Comparison of ENCODE assay signal across 14 cellular contexts in the genomic region with DNA sequence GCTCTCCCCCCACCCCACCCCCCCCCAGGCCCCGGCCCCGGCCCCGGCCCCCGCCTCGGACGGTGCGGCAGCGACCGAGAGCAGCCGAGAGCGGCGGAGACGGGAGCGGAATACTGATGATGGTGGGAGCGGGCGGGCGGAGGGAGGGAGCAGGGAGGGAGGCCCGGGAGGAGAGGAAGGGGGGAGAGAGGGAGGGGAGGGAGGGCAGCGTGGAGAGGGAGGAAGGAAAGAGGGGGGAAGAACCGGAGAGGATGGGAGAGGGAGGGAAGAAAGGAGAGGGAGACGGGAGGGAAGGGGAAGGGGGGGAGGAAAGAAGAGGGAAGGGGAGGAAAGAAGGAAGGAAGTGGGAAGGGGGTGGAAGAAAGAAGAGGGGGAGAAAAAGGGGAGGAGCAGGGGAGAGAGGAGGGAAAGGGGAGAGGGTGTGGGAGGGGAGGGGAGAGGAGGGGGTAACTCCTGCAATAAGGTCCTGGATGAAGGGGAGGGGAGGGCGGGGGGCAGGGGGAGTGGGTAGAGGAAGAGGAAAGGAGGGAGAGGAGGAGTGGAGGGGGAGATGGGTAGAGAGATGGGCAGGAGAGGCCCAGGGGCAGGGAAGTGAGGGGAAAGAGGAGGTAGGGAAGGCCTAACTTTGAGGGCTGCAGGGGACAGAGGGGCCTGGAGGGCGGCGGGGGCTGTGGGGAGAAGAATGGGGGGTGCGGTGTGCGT. TPM values are rescaled to one million over a fixed set of nuclear protein-coding genes. Genes with fewer than 3 reads are reported as not detected.
DNase-seq lines count a peak whose midpoint lies in the region; ATAC-seq and TF ChIP-seq lines count a peak whose summit lies in the region.
"Had no signal": no experiment of that assay in that cellular context is flagged by ENCODE, and none has a peak within 500 bp of the region (broad histone marks: within the 10 kb centered on the region; RNA-seq: fewer than 3 reads in every experiment).

A gene with protein sequence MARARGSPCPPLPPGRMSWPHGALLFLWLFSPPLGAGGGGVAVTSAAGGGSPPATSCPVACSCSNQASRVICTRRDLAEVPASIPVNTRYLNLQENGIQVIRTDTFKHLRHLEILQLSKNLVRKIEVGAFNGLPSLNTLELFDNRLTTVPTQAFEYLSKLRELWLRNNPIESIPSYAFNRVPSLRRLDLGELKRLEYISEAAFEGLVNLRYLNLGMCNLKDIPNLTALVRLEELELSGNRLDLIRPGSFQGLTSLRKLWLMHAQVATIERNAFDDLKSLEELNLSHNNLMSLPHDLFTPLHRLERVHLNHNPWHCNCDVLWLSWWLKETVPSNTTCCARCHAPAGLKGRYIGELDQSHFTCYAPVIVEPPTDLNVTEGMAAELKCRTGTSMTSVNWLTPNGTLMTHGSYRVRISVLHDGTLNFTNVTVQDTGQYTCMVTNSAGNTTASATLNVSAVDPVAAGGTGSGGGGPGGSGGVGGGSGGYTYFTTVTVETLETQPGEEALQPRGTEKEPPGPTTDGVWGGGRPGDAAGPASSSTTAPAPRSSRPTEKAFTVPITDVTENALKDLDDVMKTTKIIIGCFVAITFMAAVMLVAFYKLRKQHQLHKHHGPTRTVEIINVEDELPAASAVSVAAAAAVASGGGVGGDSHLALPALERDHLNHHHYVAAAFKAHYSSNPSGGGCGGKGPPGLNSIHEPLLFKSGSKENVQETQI (minus strand): TSS at position 115 of the 702 bp plus-strand sequence. CDS start 19,597 bp downstream, outside the sequence.

- no peak for ATAC-seq in body of pancreas
- ATAC-seq: left lung, PC-3 had no signal

- WGBS in adrenal gland, 4 donors, result 10 to 18% (median 13%) methylated on average over 15 to 26 of the region's 26 CpGs
- 11 to 32% methylated on average over 4 to 18 of the region's 26 CpGs for WGBS in body of pancreas, 2 donors

- no peaks in the 10 kb centered on the region for H3K36me3 Mint-ChIP-seq in activated naive CD8-positive, alpha-beta T cell treated with anti-CD3 and anti-CD28 coated beads for 36 hours

- no peak within 1 kb of the TSS for H3K4me3 Mint-ChIP-seq in activated naive CD8-positive, alpha-beta T cell treated with anti-CD3 and anti-CD28 coated beads for 36 hours

- TF ChIP-seq CTCF in adrenal gland (IDR thresholded peaks at IDR 0.05) (no peak), body of pancreas (IDR thresholded peaks at IDR 0.05) (no peak)

- peaks cover 21% of the 10 kb centered on the region for H3K4me1 ChIP-seq in ES-I3 (ENCODE audit: insufficient read depth, low read length)
- H3K4me1 ChIP-seq in NT2/D1 (ENCODE audit: insufficient read depth, insufficient read length), result peaks cover 14% of the 10 kb centered on the region
- H3K4me1 ChIP-seq in adrenal gland (replicated peaks in 1 of 2), result no peaks in the 10 kb centered on the region
- H3K4me1 ChIP-seq in body of pancreas, result no peaks in the 10 kb centered on the region
- H3K4me1 ChIP-seq: HAP-1, left lung had no signal

- H3K27me3 Mint-ChIP-seq in activated naive CD8-positive, alpha-beta T cell treated with anti-CD3 and anti-CD28 coated beads for 36 hours, result peaks cover 63% of the 10 kb centered on the region

- H3K27ac Mint-ChIP-seq in activated naive CD8-positive, alpha-beta T cell treated with anti-CD3 and anti-CD28 coated beads for 36 hours, result no peak within 1 kb of the TSS

- DNase-seq in NT2/D1 (ENCODE audit: low read depth, low spot score), result no peak
- DNase-seq in head of caudate nucleus, result peak in 39 of 42 donors; percentile 40 to 90 (median 77)
- DNase-seq in posterior vena cava (ENCODE audit: low spot score), result no peak
- no peak for DNase-seq in NCI-H2029 treated with DMSO at 0.1 percent for 48 hours (lab: John Stamatoyannopoulos, UW)
- no peak for DNase-seq in adrenal gland
- DNase-seq in activated naive CD8-positive, alpha-beta T cell treated with anti-CD3 and anti-CD28 coated beads for 36 hours, result no peak
- no peak for DNase-seq in body of pancreas
- DNase-seq: activated gamma-delta T cell treated with Interleukin-2 at 50 U/mL for 16 hours, DMS 273 treated with DMSO at 0.1 percent for 48 hours, PC-3 had no signal

- H3K27me3 ChIP-seq in NT2/D1 (ENCODE audit: insufficient read depth, insufficient read length), result peaks cover 13% of the 10 kb centered on the region
- H3K27me3 ChIP-seq in adrenal gland, result peaks cover 16% of the 10 kb centered on the region
- peaks cover 0 to 16% of the 10 kb centered on the region in 2 donors for H3K27me3 ChIP-seq in body of pancreas

- H3K9me3 ChIP-seq in ES-I3 (ENCODE audit: control insufficient read depth, insufficient read depth, low read length) (no peaks in the 10 kb centered on the region), NT2/D1 (ENCODE audit: insufficient read depth, low read length) (no peaks in the 10 kb centered on the region), adrenal gland (replicated peaks in 1 of 3) (no peaks in the 10 kb centered on the region), body of pancreas (no peaks in the 10 kb centered on the region)
- H3K9me3 ChIP-seq: HAP-1, left lung had no signal

- H3K4me3 ChIP-seq in NT2/D1 (ENCODE audit: insufficient read length, low read depth) (peak within 1 kb of the TSS; percentile 11), adrenal gland (peak within 1 kb of the TSS in 1 of 4 donors; percentile 19), body of pancreas (no peak within 1 kb of the TSS)
- H3K4me3 ChIP-seq: HAP-1, left lung had no signal

- intact Hi-C loops in head of caudate nucleus (cut with DNase I), result no loop called here
- intact Hi-C loops in posterior vena cava (cut with DNase I), result no loop called here
- intact Hi-C loops in adrenal gland (cut with DNase I), result no loop called here
- intact Hi-C loops in body of pancreas (cut with DNase I), result no loop called here

- H3K9ac ChIP-seq in ES-I3 (ENCODE audit: low read depth, low read length), result peak within 1 kb of the TSS; percentile 24; the same call in 1 of the 2 replicates
- H3K9ac ChIP-seq in NT2/D1 (ENCODE audit: insufficient read length, low read depth), result no peak within 1 kb of the TSS

- H3K9me3 Mint-ChIP-seq in activated naive CD8-positive, alpha-beta T cell treated with anti-CD3 and anti-CD28 coated beads for 36 hours, result no peaks in the 10 kb centered on the region

- no peaks in the 10 kb centered on the region for H3K36me3 ChIP-seq in ES-I3 (ENCODE audit: insufficient read depth, low read length)
- H3K36me3 ChIP-seq in NT2/D1 (ENCODE audit: insufficient read depth, insufficient read length, low read length), result peaks cover 4% of the 10 kb centered on the region
- H3K36me3 ChIP-seq in adrenal gland (replicated peaks in 1 of 2), result no peaks in the 10 kb centered on the region
- no peaks in the 10 kb centered on the region for H3K36me3 ChIP-seq in body of pancreas (replicated peaks in 1 of 2; ENCODE audit: insufficient read depth in 1 of 2, low read depth in 2 of 2)
- H3K36me3 ChIP-seq: HAP-1, left lung had no signal

- H3K4me1 Mint-ChIP-seq in activated naive CD8-positive, alpha-beta T cell treated with anti-CD3 and anti-CD28 coated beads for 36 hours, result peaks cover 17% of the 10 kb centered on the region

- no peak for TF ChIP-seq POLR2A in adrenal gland (IDR thresholded peaks at IDR 0.05)
- TF ChIP-seq POLR2A in body of pancreas (IDR thresholded peaks at IDR 0.05), result no peak

- no peak within 1 kb of the TSS for H3K27ac ChIP-seq in adrenal gland
- H3K27ac ChIP-seq in body of pancreas, result no peak within 1 kb of the TSS
- H3K27ac ChIP-seq: left lung, skin epidermis had no signal

RNA-seq across cellular contexts. Expression of the gene that starts here (rescaled TPM):
- total RNA-seq in posterior vena cava (10 to 100 TPM; 10.3 to 14.2 TPM), adrenal gland (1 to 10 TPM in 4 of 8 donors, under 1 TPM in 4; 0.07 to 8.8 (median 0.73) TPM), body of pancreas (10 to 100 TPM in 1 of 2 donors, under 1 TPM in 1; 0.26 to 10.5 TPM)
- 10 to 100 TPM in 1 of 3 donors, 1 to 10 TPM in 1, under 1 TPM in 1; 0.44 to 24.1 (median 4.9) TPM for polyA plus RNA-seq in adrenal gland
- not detected for total RNA-seq in activated naive CD8-positive, alpha-beta T cell treated with anti-CD3 and anti-CD28 coated beads for 36 hours

Comparison
In these comparisons a context has a peak if more than half of its experiments do, and no peak if none do; other contexts are left out.
1. DNase-seq: peak in head of caudate nucleus (39 of 42); none in NT2/D1 (single experiment), posterior vena cava (single experiment), NCI-H2029 treated with DMSO at 0.1 percent for 48 hours (single experiment), adrenal gland (0 of 7), activated naive CD8-positive, alpha-beta T cell treated with anti-CD3 and anti-CD28 coated beads for 36 hours (single experiment) and body of pancreas (0 of 4).